Comparison of ENCODE assay signal across 17 cellular contexts in genomic region chr17:50205931-50206505, GRCh38. TPM values are rescaled to one million over a fixed set of nuclear protein-coding genes. Genes with fewer than 3 reads are reported as not detected.
DNase-seq lines count a peak whose midpoint lies in the region; ATAC-seq and TF ChIP-seq lines count a peak whose summit lies in the region.
"Had no signal": no experiment of that assay in that cellular context is flagged by ENCODE, and none has a peak within 500 bp of the region (broad histone marks: within the 10 kb centered on the region; RNA-seq: fewer than 3 reads in every experiment).

No MANE protein-coding gene starts in this region.

- H3K36me3 ChIP-seq in right atrium auricular region (no peaks in the 10 kb centered on the region), rectal smooth muscle tissue (ENCODE audit: control insufficient read depth, insufficient read depth, low read length) (no peaks in the 10 kb centered on the region), vagina (no peaks in the 10 kb centered on the region)
- no peaks in the 10 kb centered on the region for H3K36me3 ChIP-seq in effector memory CD4-positive, alpha-beta T cell (ENCODE audit: control insufficient read depth, insufficient read depth, low read length)

- intact Hi-C loops in cardiac septum (cut with DNase I), result no loop called here
- intact Hi-C loops in left cardiac atrium (cut with DNase I), result no loop called here
- intact Hi-C loops in vagina (cut with DNase I), result no loop called here

- no peaks in the 10 kb centered on the region for H3K27me3 ChIP-seq in right atrium auricular region
- peaks cover 5% of the 10 kb centered on the region for H3K27me3 ChIP-seq in rectal smooth muscle tissue (ENCODE audit: control insufficient read depth, insufficient read depth, low read length)
- H3K27me3 ChIP-seq in vagina, result no peaks in the 10 kb centered on the region
- H3K27me3 ChIP-seq in effector memory CD4-positive, alpha-beta T cell (replicated peaks; ENCODE audit: control insufficient read depth, insufficient read depth, low read length, poor library complexity, severe bottlenecking), result peaks cover 38% of the 10 kb centered on the region

- TF ChIP-seq POLR2A in vagina (IDR thresholded peaks at IDR 0.05), result no peak

- H3K9me3 ChIP-seq in right atrium auricular region (no peaks in the 10 kb centered on the region), vagina (no peaks in the 10 kb centered on the region)
- no peaks in the 10 kb centered on the region for H3K9me3 ChIP-seq in effector memory CD4-positive, alpha-beta T cell (ENCODE audit: control insufficient read depth, low read length)

- H3K4me1 ChIP-seq in right atrium auricular region (peaks cover 2 to 37% of the 10 kb centered on the region in 2 donors), rectal smooth muscle tissue (ENCODE audit: control insufficient read depth, insufficient read depth, low read length) (peaks cover 56% of the 10 kb centered on the region), vagina (peaks cover 73% of the 10 kb centered on the region)
- H3K4me1 ChIP-seq in effector memory CD4-positive, alpha-beta T cell (ENCODE audit: control insufficient read depth, insufficient read depth, low read length, poor library complexity, severe bottlenecking), result peaks cover 4% of the 10 kb centered on the region

- TF ChIP-seq CTCF in right atrium auricular region (IDR thresholded peaks at IDR 0.05) (no peak), vagina (IDR thresholded peaks at IDR 0.05) (no peak)

- H3K4me3 ChIP-seq in right atrium auricular region (no peak overlapping the region), rectal smooth muscle tissue (ENCODE audit: low read length) (no peak overlapping the region), vagina (no peak overlapping the region)
- H3K4me3 ChIP-seq in effector memory CD4-positive, alpha-beta T cell (ENCODE audit: insufficient read depth, low read depth, low read length, poor library complexity, severe bottlenecking), result no peak overlapping the region

- ATAC-seq in left cardiac atrium, result no peak
- no peak for ATAC-seq in HG03095 (IDR thresholded peaks at IDR 0.05; ENCODE audit: unreplicated experiment)
- ATAC-seq: activated naive CD4-positive, alpha-beta T cell treated with anti-CD3 and anti-CD28 coated beads, Interleukin-2, amount 50 U/mL, for 72 hours; esophagus mucosa; HCT116 had no signal

- H3K27ac ChIP-seq in right atrium auricular region (peak overlapping the region; percentile 53 to 58), rectal smooth muscle tissue (ENCODE audit: low read depth, low read length) (peak overlapping the region; percentile 58), vagina (peak overlapping the region; percentile 97)
- H3K27ac ChIP-seq in effector memory CD4-positive, alpha-beta T cell (ENCODE audit: insufficient read depth, low read length, poor library complexity, severe bottlenecking), result no peak overlapping the region

- H3K9ac ChIP-seq in rectal smooth muscle tissue (ENCODE audit: low read length), result no peak overlapping the region

- DNase-seq in cardiac septum (ENCODE audit: low spot score) (peak; percentile 17), left cardiac atrium (no peak), right atrium auricular region (ENCODE audit: low spot score) (no peak), vagina (ENCODE audit: extremely low spot score in 2 of 2) (no peak), NK-92 (lab: John Stamatoyannopoulos, UW; ENCODE audit: unreplicated experiment) (no peak)
- DNase-seq in effector memory CD4-positive, alpha-beta T cell, result no peak
- DNase-seq: mesendoderm; SHP77 treated with DMSO at 0.1 percent for 48 hours; stimulated activated naive CD4-positive, alpha-beta T cell treated with Interleukin-2 at 50 U/mL for 16 hours had no signal

RNA-seq across cellular contexts. Expression of gene COL1A1, which starts 4.6 kb away (rescaled TPM):
- 142 TPM for total RNA-seq in cardiac septum
- 100 to 1,000 TPM; 106 to 151 TPM for total RNA-seq in left cardiac atrium
- total RNA-seq in right atrium auricular region, result 100 to 1,000 TPM in 1 of 2 donors, 10 to 100 TPM in 1; 19.8 to 180 TPM
- total RNA-seq in vagina, result 171 TPM

RNA-seq across cellular contexts. Expression of gene SGCA, which starts 40.2 kb away (rescaled TPM):
- total RNA-seq in cardiac septum (159 TPM), left cardiac atrium (100 to 1,000 TPM in 1 of 2 donors, 10 to 100 TPM in 1; 96.3 to 131 TPM), right atrium auricular region (100 to 1,000 TPM; 120 to 207 TPM), vagina (2.2 TPM)
- total RNA-seq: activated CD8-positive, alpha-beta memory T cell treated with anti-CD3 and anti-CD28 coated beads for 36 hours; M059J; renal cortical epithelial cell had no signal

RNA-seq across cellular contexts. Expression of gene PPP1R9B, which starts 55.5 kb away (rescaled TPM):
- total RNA-seq in cardiac septum (46.1 TPM), left cardiac atrium (10 to 100 TPM; 35.8 to 43.4 TPM), right atrium auricular region (10 to 100 TPM; 16.9 to 24.2 TPM), vagina (37.6 TPM)

Comparison
In these comparisons a context has a peak if more than half of its experiments do, and no peak if none do; other contexts are left out.
1. RNA of gene SGCA, which starts 40.2 kb away (total RNA-seq): 120 to 207 TPM in right atrium auricular region, 159 TPM in cardiac septum (single experiment) and 96.3 to 131 TPM in left cardiac atrium; 2.2 TPM in vagina (single experiment); every median in the first group is over 10 times any median in the second.